In genomic region chr5:146192571-146193043, GRCh38 we compare ENCODE assay signal across 17 cellular contexts.
"Had no signal": no experiment of that assay in that cellular context is flagged by ENCODE, and none has a peak within 500 bp of the region (broad histone marks: within the 10 kb centered on the region; RNA-seq: fewer than 3 reads in every experiment).

No MANE protein-coding gene starts in this region.

- H3K9me3 ChIP-seq: heart left ventricle, prostate gland, spleen had no signal

- H3K9me3 Mint-ChIP-seq: nephron progenitor cell; stimulated activated memory B cell treated with anti-CD40 and anti-IgM and Interleukin-4, amounts not matched to agents 10 μg/mL and 1 μg/mL and 100 μg/mL, for 72 hours had no signal

- H3K4me3 ChIP-seq: coronary artery, dorsolateral prefrontal cortex, heart left ventricle, prostate gland, spleen had no signal

- H3K4me3 Mint-ChIP-seq: naive thymus-derived CD4-positive, alpha-beta T cell; nephron progenitor cell; stimulated activated memory B cell treated with anti-CD40 and anti-IgM and Interleukin-4, amounts not matched to agents 10 μg/mL and 1 μg/mL and 100 μg/mL, for 72 hours had no signal

- ATAC-seq: heart left ventricle; left lobe of liver; naive thymus-derived CD4-positive, alpha-beta T cell; sciatic nerve; stimulated activated memory B cell treated with anti-CD40 and anti-IgM and Interleukin-4, amounts not matched to agents 10 μg/mL and 1 μg/mL and 100 μg/mL, for 72 hours had no signal

- H3K27ac ChIP-seq: coronary artery, dorsolateral prefrontal cortex, heart left ventricle, parathyroid adenoma, prostate gland, spleen had no signal

- H3K36me3 Mint-ChIP-seq: stimulated activated memory B cell treated with anti-CD40 and anti-IgM and Interleukin-4, amounts not matched to agents 10 μg/mL and 1 μg/mL and 100 μg/mL, for 72 hours had no signal

- H3K4me1 ChIP-seq: heart left ventricle, parathyroid adenoma, prostate gland, spleen had no signal

- H3K36me3 ChIP-seq: heart left ventricle, prostate gland, spleen had no signal

- H3K4me1 Mint-ChIP-seq: nephron progenitor cell; stimulated activated memory B cell treated with anti-CD40 and anti-IgM and Interleukin-4, amounts not matched to agents 10 μg/mL and 1 μg/mL and 100 μg/mL, for 72 hours had no signal

- DNase-seq: dorsolateral prefrontal cortex; effector CD8-positive, alpha-beta T cell; heart left ventricle; hippocampal formation; mammary epithelial cell; naive thymus-derived CD4-positive, alpha-beta T cell; nephron progenitor cell; spleen; stimulated activated CD4-positive, alpha-beta T cell treated with anti-CD3 and anti-CD28 coated beads, Interleukin-15, amount 100 ng/mL, for 24 hours; stimulated activated CD4-positive, alpha-beta T cell treated with anti-CD3 and anti-CD28 coated beads, Interleukin-1b, Interleukin-23, amount 100 ng/mL, for 48 hours; stimulated activated CD4-positive, alpha-beta T cell treated with anti-CD3 and anti-CD28 coated beads, Interleukin-4, amount 100 ng/mL, for 24 hours had no signal

- H3K27ac Mint-ChIP-seq: naive thymus-derived CD4-positive, alpha-beta T cell; nephron progenitor cell; stimulated activated memory B cell treated with anti-CD40 and anti-IgM and Interleukin-4, amounts not matched to agents 10 μg/mL and 1 μg/mL and 100 μg/mL, for 72 hours had no signal
